In genomic region chrX:136646602-136647239, GRCh38 we compare ENCODE assay signal across 1 cellular context.
TF ChIP-seq lines count a peak whose summit lies in the region.

No MANE protein-coding gene starts in this region.

TF ChIP-seq in GM23338, 12 proteins besides CTCF, POLR2A, EP300 and RAD21 (continued from another document):
- TF ChIP-seq POLR2AphosphoS5 (IDR thresholded peaks at IDR 0.05; ENCODE audit: low read depth) (no peak), NANOG (IDR thresholded peaks at IDR 0.05; ENCODE audit: borderline replicate concordance) (no peak), CREB1 (CRISPR knock-in tag; IDR thresholded peaks at IDR 0.05; ENCODE audit: low read depth) (no peak), JUNB (IDR thresholded peaks at IDR 0.05; ENCODE audit: unreplicated experiment) (no peak), ETS1 (IDR thresholded peaks at IDR 0.05) (no peak), ZNF462 (CRISPR knock-in tag; IDR thresholded peaks at IDR 0.05) (no peak), ZNF114 (CRISPR knock-in tag; IDR thresholded peaks at IDR 0.05) (no peak), EZH2phosphoT487 (IDR thresholded peaks at IDR 0.05; ENCODE audit: unreplicated experiment) (no peak), STAT1 (IDR thresholded peaks at IDR 0.05; ENCODE audit: unreplicated experiment) (no peak), ZNF331 (CRISPR knock-in tag; IDR thresholded peaks at IDR 0.05; ENCODE audit: low read depth) (no peak)
